ENCODE assay signal across 1 cellular context in genomic region chr1:231523816-231524215, GRCh38.
TF ChIP-seq lines count a peak whose summit lies in the region.

No MANE protein-coding gene starts in this region.

TF ChIP-seq in K562, 482 proteins besides CTCF, POLR2A, EP300 and RAD21 (continued from another document):
- TF ChIP-seq CEBPB (tag; IDR thresholded peaks at IDR 0.05): peak; percentile 96
- no peak for TF ChIP-seq KAT8 (IDR thresholded peaks at IDR 0.05; ENCODE audit: low read depth)
- no peak for TF ChIP-seq ARID2 (IDR thresholded peaks at IDR 0.05)
- no peak for TF ChIP-seq CEBPG (CRISPR knock-in tag; IDR thresholded peaks at IDR 0.05)
- TF ChIP-seq CEBPG (tag; conservative IDR thresholded peaks at IDR 0.05 in 1 of 2, IDR thresholded peaks at IDR 0.05 in 1 of 2): peak in 1 of 2 experiments; percentile 83; a peak in 2 of 4 replicates
- TF ChIP-seq ELF2 (CRISPR knock-in tag; IDR thresholded peaks at IDR 0.05): 0 out of 2 replicates have a peak, but pooled peaks have one; percentile 39
- no peak for TF ChIP-seq TEAD1 (CRISPR knock-in tag; IDR thresholded peaks at IDR 0.05)
- no peak for TF ChIP-seq MEF2D (tag; conservative IDR thresholded peaks at IDR 0.05; ENCODE audit: low read depth)
- no peak for TF ChIP-seq TEAD2 (tag; IDR thresholded peaks at IDR 0.05)
- no peak for TF ChIP-seq MITF (IDR thresholded peaks at IDR 0.05)
- no peak for TF ChIP-seq E2F4 (CRISPR knock-in tag; IDR thresholded peaks at IDR 0.05; ENCODE audit: low read depth)
- no peak for TF ChIP-seq MIER1 (IDR thresholded peaks at IDR 0.05; ENCODE audit: low read depth)
- TF ChIP-seq CC2D1A (IDR thresholded peaks at IDR 0.05): no peak
- no peak for TF ChIP-seq RBM34 (IDR thresholded peaks at IDR 0.05; ENCODE audit: borderline replicate concordance, insufficient read depth, low read length)
- no peak for TF ChIP-seq ARNT (IDR thresholded peaks at IDR 0.05)
- peak in 1 of 2 experiments; percentile 47; a peak in 1 of 4 replicates for TF ChIP-seq RCOR1 (IDR thresholded peaks at IDR 0.05; ENCODE audit: borderline replicate concordance in 1 of 2, low read depth in 2 of 2, low read length in 2 of 2)
- TF ChIP-seq PBX2 (CRISPR knock-in tag; IDR thresholded peaks at IDR 0.05; ENCODE audit: low read depth): no peak
- TF ChIP-seq PBX2 (tag; conservative IDR thresholded peaks at IDR 0.05; ENCODE audit: low read depth): 0 out of 2 replicates have a peak, but pooled peaks have one; percentile 50
- TF ChIP-seq FOXA1 (IDR thresholded peaks at IDR 0.05; ENCODE audit: borderline replicate concordance): no peak
- TF ChIP-seq CTCFL (IDR thresholded peaks at IDR 0.05; ENCODE audit: borderline replicate concordance, insufficient read depth, low read depth, low read length, poor library complexity, severe bottlenecking): no peak
- no peak for TF ChIP-seq CREB1 (IDR thresholded peaks at IDR 0.05)
- TF ChIP-seq CREB1 (CRISPR knock-in tag; IDR thresholded peaks at IDR 0.05): no peak
- TF ChIP-seq ZNF511 (CRISPR knock-in tag; IDR thresholded peaks at IDR 0.05): no peak
- no peak for TF ChIP-seq SMARCA4 (IDR thresholded peaks at IDR 0.05)
- TF ChIP-seq E4F1 (CRISPR knock-in tag; IDR thresholded peaks at IDR 0.05; ENCODE audit: borderline replicate concordance): no peak
- peak; percentile 74 for TF ChIP-seq ELF1 (tag; IDR thresholded peaks at IDR 0.05)
- no peak for TF ChIP-seq NR2C2 (CRISPR knock-in tag; IDR thresholded peaks at IDR 0.05)
- no peak for TF ChIP-seq NR2C2 (tag; IDR thresholded peaks at IDR 0.05)
